In genomic region chr14:22386924-22387775, GRCh38 we compare ENCODE assay signal across 1 cellular context.
TF ChIP-seq lines count a peak whose summit lies in the region.

No MANE protein-coding gene starts in this region.

TF ChIP-seq in HepG2, 621 proteins besides CTCF, POLR2A, EP300 and RAD21 (continued from another document):
- TF ChIP-seq RXRA (CRISPR knock-in tag; IDR thresholded peaks at IDR 0.05), result no peak
- peak; percentile 43 for TF ChIP-seq ZNF407 (CRISPR knock-in tag; IDR thresholded peaks at IDR 0.05; ENCODE audit: not compliant biosample characterization)
- peak; percentile 59; the same call in 1 of the 2 replicates for TF ChIP-seq ZNF335 (CRISPR knock-in tag; IDR thresholded peaks at IDR 0.05)
- TF ChIP-seq, protein P1, sequence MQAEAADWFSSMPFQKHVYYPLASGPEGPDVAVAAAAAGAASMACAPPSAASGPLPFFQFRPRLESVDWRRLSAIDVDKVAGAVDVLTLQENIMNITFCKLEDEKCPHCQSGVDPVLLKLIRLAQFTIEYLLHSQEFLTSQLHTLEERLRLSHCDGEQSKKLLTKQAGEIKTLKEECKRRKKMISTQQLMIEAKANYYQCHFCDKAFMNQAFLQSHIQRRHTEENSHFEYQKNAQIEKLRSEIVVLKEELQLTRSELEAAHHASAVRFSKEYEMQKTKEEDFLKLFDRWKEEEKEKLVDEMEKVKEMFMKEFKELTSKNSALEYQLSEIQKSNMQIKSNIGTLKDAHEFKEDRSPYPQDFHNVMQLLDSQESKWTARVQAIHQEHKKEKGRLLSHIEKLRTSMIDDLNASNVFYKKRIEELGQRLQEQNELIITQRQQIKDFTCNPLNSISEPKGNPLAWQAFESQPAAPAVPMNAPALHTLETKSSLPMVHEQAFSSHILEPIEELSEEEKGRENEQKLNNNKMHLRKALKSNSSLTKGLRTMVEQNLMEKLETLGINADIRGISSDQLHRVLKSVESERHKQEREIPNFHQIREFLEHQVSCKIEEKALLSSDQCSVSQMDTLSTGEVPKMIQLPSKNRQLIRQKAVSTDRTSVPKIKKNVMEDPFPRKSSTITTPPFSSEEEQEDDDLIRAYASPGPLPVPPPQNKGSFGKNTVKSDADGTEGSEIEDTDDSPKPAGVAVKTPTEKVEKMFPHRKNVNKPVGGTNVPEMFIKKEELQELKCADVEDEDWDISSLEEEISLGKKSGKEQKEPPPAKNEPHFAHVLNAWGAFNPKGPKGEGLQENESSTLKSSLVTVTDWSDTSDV (CRISPR knock-in tag; IDR thresholded peaks at IDR 0.05), result peak; percentile 50; the same call in 1 of the 2 replicates
- TF ChIP-seq KDM3A (CRISPR knock-in tag; IDR thresholded peaks at IDR 0.05; ENCODE audit: low read depth), result peak; percentile 51
- TF ChIP-seq ZNF468 (CRISPR knock-in tag; IDR thresholded peaks at IDR 0.05), result no peak
- 0 out of 2 replicates have a peak, but pooled peaks have one; percentile 38 for TF ChIP-seq ZNF331 (CRISPR knock-in tag; IDR thresholded peaks at IDR 0.05)
- TF ChIP-seq BHLHE40 (IDR thresholded peaks at IDR 0.05; ENCODE audit: low read length), result peak; percentile 83
- 0 out of 2 replicates have a peak, but pooled peaks have one; percentile 11 for TF ChIP-seq ZNF691 (CRISPR knock-in tag; IDR thresholded peaks at IDR 0.05; ENCODE audit: borderline replicate concordance, low read depth)
- TF ChIP-seq TBL1XR1 (IDR thresholded peaks at IDR 0.05; ENCODE audit: borderline replicate concordance, low read length, partially characterized antibody), result peak; percentile 13
- peak; percentile 89; the same call in 1 of the 2 replicates for TF ChIP-seq ZNF572 (CRISPR knock-in tag; IDR thresholded peaks at IDR 0.05)
- no peak for TF ChIP-seq SOX6 (IDR thresholded peaks at IDR 0.05)
- TF ChIP-seq SOX6 (CRISPR knock-in tag; IDR thresholded peaks at IDR 0.05), result no peak
- TF ChIP-seq SMC3 (IDR thresholded peaks at IDR 0.05; ENCODE audit: low read length), result peak; percentile 86
- no peak for TF ChIP-seq ATF7 (IDR thresholded peaks at IDR 0.05)
- TF ChIP-seq ATF7 (CRISPR knock-in tag; IDR thresholded peaks at IDR 0.05), result 0 out of 2 replicates have a peak, but pooled peaks have one; percentile 16
- no peak for TF ChIP-seq RBAK (CRISPR knock-in tag; IDR thresholded peaks at IDR 0.05)
- TF ChIP-seq, protein P2, sequence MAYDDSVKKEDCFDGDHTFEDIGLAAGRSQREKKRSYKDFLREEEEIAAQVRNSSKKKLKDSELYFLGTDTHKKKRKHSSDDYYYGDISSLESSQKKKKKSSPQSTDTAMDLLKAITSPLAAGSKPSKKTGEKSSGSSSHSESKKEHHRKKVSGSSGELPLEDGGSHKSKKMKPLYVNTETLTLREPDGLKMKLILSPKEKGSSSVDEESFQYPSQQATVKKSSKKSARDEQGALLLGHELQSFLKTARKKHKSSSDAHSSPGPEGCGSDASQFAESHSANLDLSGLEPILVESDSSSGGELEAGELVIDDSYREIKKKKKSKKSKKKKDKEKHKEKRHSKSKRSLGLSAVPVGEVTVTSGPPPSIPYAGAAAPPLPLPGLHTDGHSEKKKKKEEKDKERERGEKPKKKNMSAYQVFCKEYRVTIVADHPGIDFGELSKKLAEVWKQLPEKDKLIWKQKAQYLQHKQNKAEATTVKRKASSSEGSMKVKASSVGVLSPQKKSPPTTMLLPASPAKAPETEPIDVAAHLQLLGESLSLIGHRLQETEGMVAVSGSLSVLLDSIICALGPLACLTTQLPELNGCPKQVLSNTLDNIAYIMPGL (CRISPR knock-in tag; IDR thresholded peaks at IDR 0.05; ENCODE audit: borderline replicate concordance in 1 of 2, low read depth in 1 of 2), result 0 out of 4 replicates have a peak, but pooled peaks of 1 of the 2 experiments have one; percentile 45
- TF ChIP-seq ESRRA (CRISPR knock-in tag; IDR thresholded peaks at IDR 0.05; ENCODE audit: low read depth), result no peak
- TF ChIP-seq SMAD3 (CRISPR knock-in tag; IDR thresholded peaks at IDR 0.05), result peak; percentile 85; the same call in 1 of the 2 replicates
- TF ChIP-seq ZNF501 (CRISPR knock-in tag; IDR thresholded peaks at IDR 0.05), result peak; percentile 86
- TF ChIP-seq ZFY (CRISPR knock-in tag; IDR thresholded peaks at IDR 0.05), result no peak
- 0 out of 2 replicates have a peak, but pooled peaks have one; percentile 25 for TF ChIP-seq FOSL1 (CRISPR knock-in tag; IDR thresholded peaks at IDR 0.05; ENCODE audit: borderline replicate concordance)
- TF ChIP-seq ZFP91 (CRISPR knock-in tag; IDR thresholded peaks at IDR 0.05; ENCODE audit: borderline replicate concordance), result no peak
- TF ChIP-seq, protein P3, sequence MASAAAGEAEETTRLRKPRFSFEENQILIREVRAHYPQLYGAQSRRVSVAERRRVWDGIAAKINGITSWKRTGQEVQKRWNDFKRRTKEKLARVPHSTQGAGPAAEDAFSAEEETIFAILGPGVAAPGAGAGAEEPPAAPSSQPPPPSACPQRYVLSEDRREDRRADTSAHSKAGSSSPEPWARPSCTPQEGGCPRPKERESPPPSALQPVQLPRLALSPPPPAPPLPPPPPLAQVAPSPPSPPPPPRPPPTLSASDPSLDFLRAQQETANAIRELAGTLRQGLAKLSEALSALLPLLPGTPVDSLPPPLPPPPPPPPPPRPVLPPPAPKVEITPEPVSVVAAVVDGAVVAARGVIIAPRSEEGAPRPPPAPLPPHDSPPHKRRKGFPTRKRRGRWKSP (CRISPR knock-in tag; IDR thresholded peaks at IDR 0.05), result 0 out of 2 replicates have a peak, but pooled peaks have one; percentile 51
- peak; percentile 71; the same call in 1 of the 2 replicates for TF ChIP-seq CC2D1A (CRISPR knock-in tag; IDR thresholded peaks at IDR 0.05)
- no peak for TF ChIP-seq ZFP37 (CRISPR knock-in tag; IDR thresholded peaks at IDR 0.05; ENCODE audit: borderline replicate concordance)
- peak; percentile 62; the same call in 1 of the 2 replicates for TF ChIP-seq KDM2A (CRISPR knock-in tag; IDR thresholded peaks at IDR 0.05; ENCODE audit: borderline replicate concordance, low read depth)
- TF ChIP-seq ZNF766 (CRISPR knock-in tag; IDR thresholded peaks at IDR 0.05; ENCODE audit: borderline replicate concordance), result no peak; the same call in 1 of the 2 replicates
- no peak for TF ChIP-seq ZSCAN9 (CRISPR knock-in tag; IDR thresholded peaks at IDR 0.05; ENCODE audit: borderline replicate concordance)
- TF ChIP-seq, protein P4, sequence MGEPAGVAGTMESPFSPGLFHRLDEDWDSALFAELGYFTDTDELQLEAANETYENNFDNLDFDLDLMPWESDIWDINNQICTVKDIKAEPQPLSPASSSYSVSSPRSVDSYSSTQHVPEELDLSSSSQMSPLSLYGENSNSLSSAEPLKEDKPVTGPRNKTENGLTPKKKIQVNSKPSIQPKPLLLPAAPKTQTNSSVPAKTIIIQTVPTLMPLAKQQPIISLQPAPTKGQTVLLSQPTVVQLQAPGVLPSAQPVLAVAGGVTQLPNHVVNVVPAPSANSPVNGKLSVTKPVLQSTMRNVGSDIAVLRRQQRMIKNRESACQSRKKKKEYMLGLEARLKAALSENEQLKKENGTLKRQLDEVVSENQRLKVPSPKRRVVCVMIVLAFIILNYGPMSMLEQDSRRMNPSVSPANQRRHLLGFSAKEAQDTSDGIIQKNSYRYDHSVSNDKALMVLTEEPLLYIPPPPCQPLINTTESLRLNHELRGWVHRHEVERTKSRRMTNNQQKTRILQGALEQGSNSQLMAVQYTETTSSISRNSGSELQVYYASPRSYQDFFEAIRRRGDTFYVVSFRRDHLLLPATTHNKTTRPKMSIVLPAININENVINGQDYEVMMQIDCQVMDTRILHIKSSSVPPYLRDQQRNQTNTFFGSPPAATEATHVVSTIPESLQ (CRISPR knock-in tag; conservative IDR thresholded peaks at IDR 0.05), result 0 out of 2 replicates have a peak, but pooled peaks have one; percentile 46
- 0 out of 2 replicates have a peak, but pooled peaks have one; percentile 38 for TF ChIP-seq BRD4 (CRISPR knock-in tag; IDR thresholded peaks at IDR 0.05)
- TF ChIP-seq PAF1 (CRISPR knock-in tag; IDR thresholded peaks at IDR 0.05), result no peak
- TF ChIP-seq GABPA (IDR thresholded peaks at IDR 0.05; ENCODE audit: low read depth, low read length), result peak; percentile 20; the same call in 1 of the 2 replicates
- TF ChIP-seq GABPA (CRISPR knock-in tag; IDR thresholded peaks at IDR 0.05; ENCODE audit: low read depth), result no peak
- TF ChIP-seq U2AF1 (optimal IDR thresholded peaks at IDR 0.05; ENCODE audit: low read depth, low read length), result no peak
- TF ChIP-seq SALL1 (CRISPR knock-in tag; IDR thresholded peaks at IDR 0.05), result peak; percentile 43; the same call in 1 of the 2 replicates
- peak; percentile 42 for TF ChIP-seq TEAD3 (CRISPR knock-in tag; optimal IDR thresholded peaks at IDR 0.05; ENCODE audit: borderline replicate concordance)
TF ChIP-seq in HepG2: peak in this region for 51.
